ENCODE assay signal across 8 cellular contexts in the genomic region with DNA sequence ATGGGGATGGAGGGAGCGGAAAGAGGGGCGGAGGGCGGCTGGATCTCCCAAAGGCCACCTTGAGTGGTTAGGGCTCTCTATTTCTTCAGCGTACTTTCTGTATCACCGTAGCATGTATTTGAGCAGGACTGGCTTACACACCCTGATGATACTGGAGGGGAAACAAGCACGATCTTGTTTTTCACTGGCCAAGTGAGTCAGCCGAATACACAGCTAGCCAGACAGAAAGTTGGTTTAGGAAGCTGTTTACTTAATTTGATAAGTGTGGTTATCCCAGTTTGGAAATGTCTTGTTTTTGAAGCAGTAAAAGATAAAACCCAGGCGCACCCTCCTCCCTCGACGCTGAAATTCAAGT. TPM values are rescaled to one million over a fixed set of nuclear protein-coding genes. Genes with fewer than 3 reads are reported as not detected.
DNase-seq lines count a peak whose midpoint lies in the region; ATAC-seq and TF ChIP-seq lines count a peak whose summit lies in the region.

No MANE protein-coding gene starts in this region.

- H3K27me3 Mint-ChIP-seq in T-helper 2 cell treated with Interferon-gamma antibody and Interleukin-4, amounts not matched to agents 5 μg/mL and 100 μg/mL, for 36 hours (ENCODE audit: low read depth), result peaks cover 7% of the 10 kb centered on the region
- peaks cover 3% of the 10 kb centered on the region for H3K27me3 Mint-ChIP-seq in neural crest cell (ENCODE audit: low read depth)

- TF ChIP-seq CTCF in DOHH2 (IDR thresholded peaks at IDR 0.05; ENCODE audit: low read depth, low read length, poor library complexity, severe bottlenecking) (no peak), fibroblast of mammary gland (conservative IDR thresholded peaks at IDR 0.05; ENCODE audit: control insufficient read depth, insufficient read depth, low read depth, low read length) (no peak), neural crest cell (conservative IDR thresholded peaks at IDR 0.05) (no peak)

- H3K9me3 Mint-ChIP-seq in T-helper 2 cell treated with Interferon-gamma antibody and Interleukin-4, amounts not matched to agents 5 μg/mL and 100 μg/mL, for 36 hours, result no peaks in the 10 kb centered on the region
- no peaks in the 10 kb centered on the region for H3K9me3 Mint-ChIP-seq in neural crest cell

- ATAC-seq in HG02642 (IDR thresholded peaks at IDR 0.05; ENCODE audit: poor library complexity, unreplicated experiment), result peak; percentile 4

- peaks cover 5% of the 10 kb centered on the region; the same call in 1 of the 2 replicates for H3F3A ChIP-seq in DOHH2 (ENCODE audit: control insufficient read depth, insufficient read depth)

- peaks cover 14% of the 10 kb centered on the region for H3K36me3 Mint-ChIP-seq in T-helper 2 cell treated with Interferon-gamma antibody and Interleukin-4, amounts not matched to agents 5 μg/mL and 100 μg/mL, for 36 hours (ENCODE audit: low read depth)
- no peaks in the 10 kb centered on the region for H3K36me3 Mint-ChIP-seq in neural crest cell (ENCODE audit: low read depth)

- no peaks in the 10 kb centered on the region for H3K9me3 ChIP-seq in DOHH2 (ENCODE audit: control insufficient read depth, insufficient read depth, low read length)

- peaks cover 58% of the 10 kb centered on the region for H3K79me2 ChIP-seq in DOHH2 (ENCODE audit: control insufficient read depth, low read length)

- peak overlapping the region; percentile 7; the same call in 1 of the 2 replicates for H3K27ac ChIP-seq in DOHH2 (ENCODE audit: low read depth, low read length)

- H3K9me2 ChIP-seq in DOHH2 (replicated peaks; ENCODE audit: control insufficient read depth, low read length), result no peaks in the 10 kb centered on the region

- no peaks in the 10 kb centered on the region for H3K27me3 ChIP-seq in DOHH2 (ENCODE audit: control insufficient read depth, low read length)

- H3K4me3 ChIP-seq in DOHH2 (ENCODE audit: low read length) (peak overlapping the region; percentile 83), fibroblast of mammary gland (ENCODE audit: control insufficient read depth, low read depth, low read length) (peak overlapping the region; percentile 99)

- peak overlapping the region; percentile 99 for H3K4me2 ChIP-seq in DOHH2 (ENCODE audit: low read length)

- peaks cover 35% of the 10 kb centered on the region for H3K4me1 ChIP-seq in DOHH2 (ENCODE audit: control insufficient read depth, low read length)

- peaks cover 17% of the 10 kb centered on the region for H3K36me3 ChIP-seq in DOHH2 (ENCODE audit: control insufficient read depth, low read length)

- no peak for DNase-seq in T-helper 2 cell treated with Interferon-gamma antibody and Interleukin-4, amounts not matched to agents 5 μg/mL and 100 μg/mL, for 36 hours (ENCODE audit: low spot score)
- peak; percentile 64 for DNase-seq in fibroblast of mammary gland (ENCODE audit: low read depth)
- no peak for DNase-seq in neural crest cell (ENCODE audit: low read depth, low spot score)
- DNase-seq in NCI-H2227 (lab: John Stamatoyannopoulos, UW; ENCODE audit: unreplicated experiment), result no peak
- no peak for DNase-seq in T1000 (lab: John Stamatoyannopoulos, UW)
- DNase-seq in NCI-H510A (lab: John Stamatoyannopoulos, UW), result no peak

- peak overlapping the region; percentile 96 for H3K27ac Mint-ChIP-seq in T-helper 2 cell treated with Interferon-gamma antibody and Interleukin-4, amounts not matched to agents 5 μg/mL and 100 μg/mL, for 36 hours
- H3K27ac Mint-ChIP-seq in neural crest cell (ENCODE audit: unreplicated experiment), result peak overlapping the region; percentile 44

- H3K4me1 Mint-ChIP-seq in T-helper 2 cell treated with Interferon-gamma antibody and Interleukin-4, amounts not matched to agents 5 μg/mL and 100 μg/mL, for 36 hours (ENCODE audit: low read depth), result peaks cover 44% of the 10 kb centered on the region
- H3K4me1 Mint-ChIP-seq in neural crest cell, result peaks cover 29% of the 10 kb centered on the region

- H3K4me3 Mint-ChIP-seq in T-helper 2 cell treated with Interferon-gamma antibody and Interleukin-4, amounts not matched to agents 5 μg/mL and 100 μg/mL, for 36 hours, result peak overlapping the region; percentile 100
- H3K4me3 Mint-ChIP-seq in neural crest cell, result peak overlapping the region; percentile 99

- peaks cover 6% of the 10 kb centered on the region; the same call in 1 of the 2 replicates for H4K20me1 ChIP-seq in DOHH2 (ENCODE audit: control insufficient read depth, insufficient read depth, low read depth, low read length)

RNA-seq across cellular contexts. Expression of gene RIOK3, which starts 0.5 kb away (rescaled TPM):
- 35.3 and 39.4 TPM in 2 replicates for total RNA-seq in neural crest cell

RNA-seq across cellular contexts. Expression of gene RMC1, which starts 49.7 kb away (rescaled TPM):
- 25.1 and 28.9 TPM in 2 replicates for total RNA-seq in neural crest cell
